In genomic region chr5:172707285-172708182, GRCh38 we compare ENCODE assay signal across 1 cellular context.
TF ChIP-seq lines count a peak whose summit lies in the region.

No MANE protein-coding gene starts in this region.

TF ChIP-seq in K562, 482 proteins besides CTCF, POLR2A, EP300 and RAD21 (continued from another document and continues in another):
- TF ChIP-seq DIDO1 (tag; IDR thresholded peaks at IDR 0.05; ENCODE audit: low read depth) (no peak), ZNF324 (CRISPR knock-in tag; IDR thresholded peaks at IDR 0.05) (no peak), CTCFL (IDR thresholded peaks at IDR 0.05; ENCODE audit: borderline replicate concordance, insufficient read depth, low read depth, low read length, poor library complexity, severe bottlenecking) (no peak), NFIX (CRISPR knock-in tag; IDR thresholded peaks at IDR 0.05; ENCODE audit: low read depth) (no peak), EWSR1 (IDR thresholded peaks at IDR 0.05; ENCODE audit: borderline replicate concordance, low read depth, partially characterized antibody) (no peak), STAG1 (CRISPR knock-in tag; IDR thresholded peaks at IDR 0.05; ENCODE audit: borderline replicate concordance) (peak; percentile 88), TSC22D4 (tag; IDR thresholded peaks at IDR 0.05) (0 out of 2 replicates have a peak, but pooled peaks have one; percentile 68), LCOR (CRISPR knock-in tag; IDR thresholded peaks at IDR 0.05) (no peak), PKNOX1 (IDR thresholded peaks at IDR 0.05) (no peak), SMC3 (conservative IDR thresholded peaks at IDR 0.05; ENCODE audit: insufficient read depth, low read depth, low read length) (peak; percentile 60), SIX5 (IDR thresholded peaks at IDR 0.05; ENCODE audit: borderline replicate concordance in 1 of 2, insufficient read depth in 1 of 2, low read depth in 1 of 2, low read length in 2 of 2) (no peak), NR2F6 (CRISPR knock-in tag; IDR thresholded peaks at IDR 0.05) (no peak), NR1H2 (CRISPR knock-in tag; IDR thresholded peaks at IDR 0.05) (no peak), ZNF507 (tag; conservative IDR thresholded peaks at IDR 0.05) (no peak), MYC (IDR thresholded peaks at IDR 0.05; ENCODE audit: low read depth, low read length) (peak; percentile 46; the same call in 1 of the 2 replicates), MYC (CRISPR knock-in tag; IDR thresholded peaks at IDR 0.05; ENCODE audit: borderline replicate concordance, low read depth) (no peak), DMBX1 (CRISPR knock-in tag; IDR thresholded peaks at IDR 0.05; ENCODE audit: borderline replicate concordance) (no peak), GTF2A2 (tag; IDR thresholded peaks at IDR 0.05) (no peak), TBP (optimal IDR thresholded peaks at IDR 0.05; ENCODE audit: low read depth, low read length) (no peak), NUFIP1 (IDR thresholded peaks at IDR 0.05; ENCODE audit: partially characterized antibody) (no peak), CEBPZ (IDR thresholded peaks at IDR 0.05; ENCODE audit: borderline replicate concordance, low read depth, low read length) (no peak), ZNF644 (tag; IDR thresholded peaks at IDR 0.05; ENCODE audit: low read depth) (no peak), NFYB (IDR thresholded peaks at IDR 0.05; ENCODE audit: extremely low read depth, insufficient read length) (no peak), EHMT2 (IDR thresholded peaks at IDR 0.05) (no peak), ETV1 (tag; conservative IDR thresholded peaks at IDR 0.05; ENCODE audit: low read depth) (0 out of 2 replicates have a peak, but pooled peaks have one; percentile 43)
- TF ChIP-seq, protein P1, sequence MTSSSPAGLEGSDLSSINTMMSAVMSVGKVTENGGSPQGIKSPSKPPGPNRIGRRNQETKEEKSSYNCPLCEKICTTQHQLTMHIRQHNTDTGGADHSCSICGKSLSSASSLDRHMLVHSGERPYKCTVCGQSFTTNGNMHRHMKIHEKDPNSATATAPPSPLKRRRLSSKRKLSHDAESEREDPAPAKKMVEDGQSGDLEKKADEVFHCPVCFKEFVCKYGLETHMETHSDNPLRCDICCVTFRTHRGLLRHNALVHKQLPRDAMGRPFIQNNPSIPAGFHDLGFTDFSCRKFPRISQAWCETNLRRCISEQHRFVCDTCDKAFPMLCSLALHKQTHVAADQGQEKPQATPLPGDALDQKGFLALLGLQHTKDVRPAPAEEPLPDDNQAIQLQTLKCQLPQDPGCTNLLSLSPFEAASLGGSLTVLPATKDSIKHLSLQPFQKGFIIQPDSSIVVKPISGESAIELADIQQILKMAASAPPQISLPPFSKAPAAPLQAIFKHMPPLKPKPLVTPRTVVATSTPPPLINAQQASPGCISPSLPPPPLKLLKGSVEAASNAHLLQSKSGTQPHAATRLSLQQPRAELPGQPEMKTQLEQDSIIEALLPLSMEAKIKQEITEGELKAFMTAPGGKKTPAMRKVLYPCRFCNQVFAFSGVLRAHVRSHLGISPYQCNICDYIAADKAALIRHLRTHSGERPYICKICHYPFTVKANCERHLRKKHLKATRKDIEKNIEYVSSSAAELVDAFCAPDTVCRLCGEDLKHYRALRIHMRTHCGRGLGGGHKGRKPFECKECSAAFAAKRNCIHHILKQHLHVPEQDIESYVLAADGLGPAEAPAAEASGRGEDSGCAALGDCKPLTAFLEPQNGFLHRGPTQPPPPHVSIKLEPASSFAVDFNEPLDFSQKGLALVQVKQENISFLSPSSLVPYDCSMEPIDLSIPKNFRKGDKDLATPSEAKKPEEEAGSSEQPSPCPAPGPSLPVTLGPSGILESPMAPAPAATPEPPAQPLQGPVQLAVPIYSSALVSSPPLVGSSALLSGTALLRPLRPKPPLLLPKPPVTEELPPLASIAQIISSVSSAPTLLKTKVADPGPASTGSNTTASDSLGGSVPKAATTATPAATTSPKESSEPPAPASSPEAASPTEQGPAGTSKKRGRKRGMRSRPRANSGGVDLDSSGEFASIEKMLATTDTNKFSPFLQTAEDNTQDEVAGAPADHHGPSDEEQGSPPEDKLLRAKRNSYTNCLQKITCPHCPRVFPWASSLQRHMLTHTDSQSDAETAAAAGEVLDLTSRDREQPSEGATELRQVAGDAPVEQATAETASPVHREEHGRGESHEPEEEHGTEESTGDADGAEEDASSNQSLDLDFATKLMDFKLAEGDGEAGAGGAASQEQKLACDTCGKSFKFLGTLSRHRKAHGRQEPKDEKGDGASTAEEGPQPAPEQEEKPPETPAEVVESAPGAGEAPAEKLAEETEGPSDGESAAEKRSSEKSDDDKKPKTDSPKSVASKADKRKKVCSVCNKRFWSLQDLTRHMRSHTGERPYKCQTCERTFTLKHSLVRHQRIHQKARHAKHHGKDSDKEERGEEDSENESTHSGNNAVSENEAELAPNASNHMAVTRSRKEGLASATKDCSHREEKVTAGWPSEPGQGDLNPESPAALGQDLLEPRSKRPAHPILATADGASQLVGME (CRISPR knock-in tag; IDR thresholded peaks at IDR 0.05), result no peak
- TF ChIP-seq, protein P2, sequence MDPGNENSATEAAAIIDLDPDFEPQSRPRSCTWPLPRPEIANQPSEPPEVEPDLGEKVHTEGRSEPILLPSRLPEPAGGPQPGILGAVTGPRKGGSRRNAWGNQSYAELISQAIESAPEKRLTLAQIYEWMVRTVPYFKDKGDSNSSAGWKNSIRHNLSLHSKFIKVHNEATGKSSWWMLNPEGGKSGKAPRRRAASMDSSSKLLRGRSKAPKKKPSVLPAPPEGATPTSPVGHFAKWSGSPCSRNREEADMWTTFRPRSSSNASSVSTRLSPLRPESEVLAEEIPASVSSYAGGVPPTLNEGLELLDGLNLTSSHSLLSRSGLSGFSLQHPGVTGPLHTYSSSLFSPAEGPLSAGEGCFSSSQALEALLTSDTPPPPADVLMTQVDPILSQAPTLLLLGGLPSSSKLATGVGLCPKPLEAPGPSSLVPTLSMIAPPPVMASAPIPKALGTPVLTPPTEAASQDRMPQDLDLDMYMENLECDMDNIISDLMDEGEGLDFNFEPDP (CRISPR knock-in tag; IDR thresholded peaks at IDR 0.05), result no peak
- TF ChIP-seq, protein P3, sequence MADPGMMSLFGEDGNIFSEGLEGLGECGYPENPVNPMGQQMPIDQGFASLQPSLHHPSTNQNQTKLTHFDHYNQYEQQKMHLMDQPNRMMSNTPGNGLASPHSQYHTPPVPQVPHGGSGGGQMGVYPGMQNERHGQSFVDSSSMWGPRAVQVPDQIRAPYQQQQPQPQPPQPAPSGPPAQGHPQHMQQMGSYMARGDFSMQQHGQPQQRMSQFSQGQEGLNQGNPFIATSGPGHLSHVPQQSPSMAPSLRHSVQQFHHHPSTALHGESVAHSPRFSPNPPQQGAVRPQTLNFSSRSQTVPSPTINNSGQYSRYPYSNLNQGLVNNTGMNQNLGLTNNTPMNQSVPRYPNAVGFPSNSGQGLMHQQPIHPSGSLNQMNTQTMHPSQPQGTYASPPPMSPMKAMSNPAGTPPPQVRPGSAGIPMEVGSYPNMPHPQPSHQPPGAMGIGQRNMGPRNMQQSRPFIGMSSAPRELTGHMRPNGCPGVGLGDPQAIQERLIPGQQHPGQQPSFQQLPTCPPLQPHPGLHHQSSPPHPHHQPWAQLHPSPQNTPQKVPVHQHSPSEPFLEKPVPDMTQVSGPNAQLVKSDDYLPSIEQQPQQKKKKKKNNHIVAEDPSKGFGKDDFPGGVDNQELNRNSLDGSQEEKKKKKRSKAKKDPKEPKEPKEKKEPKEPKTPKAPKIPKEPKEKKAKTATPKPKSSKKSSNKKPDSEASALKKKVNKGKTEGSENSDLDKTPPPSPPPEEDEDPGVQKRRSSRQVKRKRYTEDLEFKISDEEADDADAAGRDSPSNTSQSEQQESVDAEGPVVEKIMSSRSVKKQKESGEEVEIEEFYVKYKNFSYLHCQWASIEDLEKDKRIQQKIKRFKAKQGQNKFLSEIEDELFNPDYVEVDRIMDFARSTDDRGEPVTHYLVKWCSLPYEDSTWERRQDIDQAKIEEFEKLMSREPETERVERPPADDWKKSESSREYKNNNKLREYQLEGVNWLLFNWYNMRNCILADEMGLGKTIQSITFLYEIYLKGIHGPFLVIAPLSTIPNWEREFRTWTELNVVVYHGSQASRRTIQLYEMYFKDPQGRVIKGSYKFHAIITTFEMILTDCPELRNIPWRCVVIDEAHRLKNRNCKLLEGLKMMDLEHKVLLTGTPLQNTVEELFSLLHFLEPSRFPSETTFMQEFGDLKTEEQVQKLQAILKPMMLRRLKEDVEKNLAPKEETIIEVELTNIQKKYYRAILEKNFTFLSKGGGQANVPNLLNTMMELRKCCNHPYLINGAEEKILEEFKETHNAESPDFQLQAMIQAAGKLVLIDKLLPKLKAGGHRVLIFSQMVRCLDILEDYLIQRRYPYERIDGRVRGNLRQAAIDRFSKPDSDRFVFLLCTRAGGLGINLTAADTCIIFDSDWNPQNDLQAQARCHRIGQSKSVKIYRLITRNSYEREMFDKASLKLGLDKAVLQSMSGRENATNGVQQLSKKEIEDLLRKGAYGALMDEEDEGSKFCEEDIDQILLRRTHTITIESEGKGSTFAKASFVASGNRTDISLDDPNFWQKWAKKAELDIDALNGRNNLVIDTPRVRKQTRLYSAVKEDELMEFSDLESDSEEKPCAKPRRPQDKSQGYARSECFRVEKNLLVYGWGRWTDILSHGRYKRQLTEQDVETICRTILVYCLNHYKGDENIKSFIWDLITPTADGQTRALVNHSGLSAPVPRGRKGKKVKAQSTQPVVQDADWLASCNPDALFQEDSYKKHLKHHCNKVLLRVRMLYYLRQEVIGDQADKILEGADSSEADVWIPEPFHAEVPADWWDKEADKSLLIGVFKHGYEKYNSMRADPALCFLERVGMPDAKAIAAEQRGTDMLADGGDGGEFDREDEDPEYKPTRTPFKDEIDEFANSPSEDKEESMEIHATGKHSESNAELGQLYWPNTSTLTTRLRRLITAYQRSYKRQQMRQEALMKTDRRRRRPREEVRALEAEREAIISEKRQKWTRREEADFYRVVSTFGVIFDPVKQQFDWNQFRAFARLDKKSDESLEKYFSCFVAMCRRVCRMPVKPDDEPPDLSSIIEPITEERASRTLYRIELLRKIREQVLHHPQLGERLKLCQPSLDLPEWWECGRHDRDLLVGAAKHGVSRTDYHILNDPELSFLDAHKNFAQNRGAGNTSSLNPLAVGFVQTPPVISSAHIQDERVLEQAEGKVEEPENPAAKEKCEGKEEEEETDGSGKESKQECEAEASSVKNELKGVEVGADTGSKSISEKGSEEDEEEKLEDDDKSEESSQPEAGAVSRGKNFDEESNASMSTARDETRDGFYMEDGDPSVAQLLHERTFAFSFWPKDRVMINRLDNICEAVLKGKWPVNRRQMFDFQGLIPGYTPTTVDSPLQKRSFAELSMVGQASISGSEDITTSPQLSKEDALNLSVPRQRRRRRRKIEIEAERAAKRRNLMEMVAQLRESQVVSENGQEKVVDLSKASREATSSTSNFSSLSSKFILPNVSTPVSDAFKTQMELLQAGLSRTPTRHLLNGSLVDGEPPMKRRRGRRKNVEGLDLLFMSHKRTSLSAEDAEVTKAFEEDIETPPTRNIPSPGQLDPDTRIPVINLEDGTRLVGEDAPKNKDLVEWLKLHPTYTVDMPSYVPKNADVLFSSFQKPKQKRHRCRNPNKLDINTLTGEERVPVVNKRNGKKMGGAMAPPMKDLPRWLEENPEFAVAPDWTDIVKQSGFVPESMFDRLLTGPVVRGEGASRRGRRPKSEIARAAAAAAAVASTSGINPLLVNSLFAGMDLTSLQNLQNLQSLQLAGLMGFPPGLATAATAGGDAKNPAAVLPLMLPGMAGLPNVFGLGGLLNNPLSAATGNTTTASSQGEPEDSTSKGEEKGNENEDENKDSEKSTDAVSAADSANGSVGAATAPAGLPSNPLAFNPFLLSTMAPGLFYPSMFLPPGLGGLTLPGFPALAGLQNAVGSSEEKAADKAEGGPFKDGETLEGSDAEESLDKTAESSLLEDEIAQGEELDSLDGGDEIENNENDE (IDR thresholded peaks at IDR 0.05; ENCODE audit: low read depth, low read length), result no peak
- TF ChIP-seq, protein P4, sequence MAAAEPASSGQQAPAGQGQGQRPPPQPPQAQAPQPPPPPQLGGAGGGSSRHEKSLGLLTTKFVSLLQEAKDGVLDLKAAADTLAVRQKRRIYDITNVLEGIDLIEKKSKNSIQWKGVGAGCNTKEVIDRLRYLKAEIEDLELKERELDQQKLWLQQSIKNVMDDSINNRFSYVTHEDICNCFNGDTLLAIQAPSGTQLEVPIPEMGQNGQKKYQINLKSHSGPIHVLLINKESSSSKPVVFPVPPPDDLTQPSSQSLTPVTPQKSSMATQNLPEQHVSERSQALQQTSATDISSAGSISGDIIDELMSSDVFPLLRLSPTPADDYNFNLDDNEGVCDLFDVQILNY (CRISPR knock-in tag; IDR thresholded peaks at IDR 0.05), result no peak
